24 cellular contexts compared by ENCODE assay signal in the genomic region with DNA sequence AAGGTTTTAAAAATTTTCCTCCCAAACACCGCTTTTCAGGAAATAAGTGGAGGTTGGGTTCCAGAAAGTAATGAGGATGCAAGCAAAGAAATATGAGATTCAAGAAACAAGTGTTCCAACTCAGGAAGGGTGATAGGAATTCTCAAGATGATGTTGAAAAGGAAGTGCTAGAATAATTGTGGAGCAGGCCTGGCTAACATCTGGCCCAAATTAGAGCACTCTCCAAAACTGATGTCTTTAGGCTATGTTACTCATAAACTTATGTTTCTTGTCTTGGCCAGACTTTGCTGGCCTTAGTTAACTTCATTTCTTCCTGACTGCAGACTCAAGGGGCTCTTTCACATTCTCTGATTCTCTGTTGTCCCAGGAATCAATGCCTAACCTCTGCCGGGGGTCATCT.
A peak's percentile ranks its signal among the peaks of the same experiment; 100 is the strongest.
DNase-seq lines count a peak whose midpoint lies in the region; TF ChIP-seq lines count a peak whose summit lies in the region.
"Had no signal": no experiment of that assay in that cellular context is flagged by ENCODE, and none has a peak within 500 bp of the region (broad histone marks: within the 10 kb centered on the region; RNA-seq: fewer than 3 reads in every experiment).

No MANE protein-coding gene starts in this region.

- no peaks in the 10 kb centered on the region for H3K36me3 Mint-ChIP-seq in type B pancreatic cell
- H3K36me3 Mint-ChIP-seq: CD8-positive, alpha-beta memory T cell; stimulated activated naive B cell treated with anti-CD40 and anti-IgM and Interleukin-4, amounts not matched to agents 10 μg/mL and 1 μg/mL and 100 μg/mL, for 72 hours had no signal

- no peak overlapping the region for H3K4me2 ChIP-seq in SK-N-SH

- no peak overlapping the region for H2AFZ ChIP-seq in SK-N-SH (ENCODE audit: low read depth)

- no peak for TF ChIP-seq CTCF in AG04449 (IDR thresholded peaks at IDR 0.05; ENCODE audit: insufficient read depth, low read length, missing control alignments)
- no peak for TF ChIP-seq CTCF in SK-N-SH (IDR thresholded peaks at IDR 0.05)
- no peak for TF ChIP-seq CTCF in type B pancreatic cell (conservative IDR thresholded peaks at IDR 0.05)

- H3K79me2 ChIP-seq in SK-N-SH (ENCODE audit: insufficient read depth), result no peaks in the 10 kb centered on the region

- POLR2A ChIA-PET in AG04449 (lab: Yijun Ruan, JAX), result no interaction called here
- POLR2A ChIA-PET in SK-N-SH (lab: Yijun Ruan, JAX), result no interaction called here

- 96% methylated on average over 2 of the region's 2 CpGs for WGBS in SK-N-SH (ENCODE audit: low lambda C conversion rate)

- H3K27me3 Mint-ChIP-seq in type B pancreatic cell, result no peaks in the 10 kb centered on the region
- H3K27me3 Mint-ChIP-seq: B cell; central memory CD8-positive, alpha-beta T cell; stimulated activated naive B cell treated with anti-CD40 and anti-IgM and Interleukin-4, amounts not matched to agents 10 μg/mL and 1 μg/mL and 100 μg/mL, for 72 hours had no signal

- peak; percentile 10 for DNase-seq in AG04449 (ENCODE audit: low read depth, low spot score)
- peak; percentile 45 for DNase-seq in GM04503 (ENCODE audit: low read depth)
- no peak for DNase-seq in SK-N-SH
- DNase-seq in fibroblast of the conjunctiva (ENCODE audit: low read depth), result peak; percentile 66
- DNase-seq in type B pancreatic cell (ENCODE audit: extremely low spot score, unreplicated experiment), result no peak
- DNase-seq in activated T-cell treated with anti-CD3 and anti-CD28 coated beads, Interleukin-2, amount 50 U/mL, for 1 hour, result no peak
- DNase-seq in LoVo (ENCODE audit: low spot score), result no peak
- no peak for DNase-seq in activated T-cell treated with anti-CD3 and anti-CD28 coated beads, Interleukin-2, amount 50 U/mL, for 48 hours
- DNase-seq: activated CD4-positive, CD25-positive, alpha-beta regulatory T cell; activated naive CD4-positive, alpha-beta T cell; activated T-cell treated with anti-CD3 and anti-CD28 coated beads, Interleukin-2, amount 50 U/mL, for 4 hours; CD8-positive, alpha-beta memory T cell; DMS 273 treated with DMSO at 0.1 percent for 48 hours; NCI-H1048; NCI-H446 treated with DMSO at 0.1 percent for 48 hours; stimulated activated naive B cell treated with anti-CD40 and anti-IgM and Interleukin-4, amounts not matched to agents 10 μg/mL and 1 μg/mL and 100 μg/mL, for 72 hours had no signal

- H3K27ac Mint-ChIP-seq in type B pancreatic cell, result no peak overlapping the region
- H3K27ac Mint-ChIP-seq: B cell; CD8-positive, alpha-beta memory T cell; stimulated activated naive B cell treated with anti-CD40 and anti-IgM and Interleukin-4, amounts not matched to agents 10 μg/mL and 1 μg/mL and 100 μg/mL, for 72 hours; T-helper 1 cell treated with Interleukin-12 subunit alpha and Interleukin-12 subunit beta and Interleukin-4 antibody, amounts not matched to agents 30 μg/mL and 1 μg/mL, for 36 hours had no signal

- CTCF ChIA-PET in AG04449 (lab: Yijun Ruan, JAX) (no interaction called here), SK-N-SH (lab: Yijun Ruan, JAX) (no interaction called here)

- peaks cover 0 to 4% of the 10 kb centered on the region in 2 experiments; a peak in 2 of 4 replicates for H3K4me1 ChIP-seq in SK-N-SH (ENCODE audit: control insufficient read depth in 1 of 2, insufficient read depth in 2 of 2, low read depth in 1 of 2, low read length in 1 of 2)
- H3K4me1 ChIP-seq: SJSA1 had no signal

- no peak overlapping the region for H3K4me3 Mint-ChIP-seq in type B pancreatic cell
- H3K4me3 Mint-ChIP-seq: activated T-cell treated with anti-CD3 and anti-CD28 coated beads, Interleukin-2, amount 50 U/mL, for 4 hours; B cell; CD8-positive, alpha-beta memory T cell; central memory CD8-positive, alpha-beta T cell; neural crest cell; stimulated activated naive B cell treated with anti-CD40 and anti-IgM and Interleukin-4, amounts not matched to agents 10 μg/mL and 1 μg/mL and 100 μg/mL, for 72 hours; T-helper 1 cell treated with Interleukin-12 subunit alpha and Interleukin-12 subunit beta and Interleukin-4 antibody, amounts not matched to agents 30 μg/mL and 1 μg/mL, for 36 hours had no signal

- TF ChIP-seq RAD21 in SK-N-SH (IDR thresholded peaks at IDR 0.05; ENCODE audit: low read length), result no peak

- no peak for TF ChIP-seq EP300 in SK-N-SH (IDR thresholded peaks at IDR 0.05; ENCODE audit: borderline replicate concordance in 1 of 2, low read depth in 1 of 2, low read length in 1 of 2)

- H3K4me3 ChIP-seq in AG04449 (ENCODE audit: low read depth, low read length), result no peak overlapping the region
- H3K4me3 ChIP-seq in SK-N-SH (ENCODE audit: low read depth in 2 of 2, low read length in 1 of 2), result no peak overlapping the region
- H3K4me3 ChIP-seq: esophagus muscularis mucosa, SJSA1, skin epidermis had no signal

- no peaks in the 10 kb centered on the region for H3K9me2 ChIP-seq in SK-N-SH

- no peak overlapping the region for H3K9ac ChIP-seq in SK-N-SH

- H3F3A ChIP-seq in SK-N-SH (replicated peaks; ENCODE audit: insufficient read depth), result peaks cover 6% of the 10 kb centered on the region

- no peaks in the 10 kb centered on the region for H3K4me1 Mint-ChIP-seq in type B pancreatic cell (ENCODE audit: unreplicated experiment)
- H3K4me1 Mint-ChIP-seq: B cell; CD8-positive, alpha-beta memory T cell; central memory CD8-positive, alpha-beta T cell; neural crest cell; stimulated activated naive B cell treated with anti-CD40 and anti-IgM and Interleukin-4, amounts not matched to agents 10 μg/mL and 1 μg/mL and 100 μg/mL, for 72 hours had no signal

- peak overlapping the region in 1 of 2 experiments; percentile 28; a peak in 1 of 4 replicates for H3K27ac ChIP-seq in SK-N-SH (ENCODE audit: low read depth in 2 of 2, low read length in 1 of 2)
- H3K27ac ChIP-seq: 22Rv1, esophagus muscularis mucosa, SJSA1 had no signal

- H4K20me1 ChIP-seq in SK-N-SH (ENCODE audit: insufficient read depth), result no peaks in the 10 kb centered on the region

- no peaks in the 10 kb centered on the region for H3K9me3 Mint-ChIP-seq in type B pancreatic cell
- H3K9me3 Mint-ChIP-seq: activated T-cell treated with anti-CD3 and anti-CD28 coated beads, Interleukin-2, amount 50 U/mL, for 4 hours; CD8-positive, alpha-beta memory T cell; central memory CD8-positive, alpha-beta T cell; stimulated activated naive B cell treated with anti-CD40 and anti-IgM and Interleukin-4, amounts not matched to agents 10 μg/mL and 1 μg/mL and 100 μg/mL, for 72 hours; T-helper 1 cell treated with Interleukin-12 subunit alpha and Interleukin-12 subunit beta and Interleukin-4 antibody, amounts not matched to agents 30 μg/mL and 1 μg/mL, for 36 hours had no signal

- no peaks in the 10 kb centered on the region for H3K36me3 ChIP-seq in SK-N-SH (replicated peaks in 1 of 2; ENCODE audit: control insufficient read depth in 1 of 2, insufficient read depth in 2 of 2, low read length in 1 of 2)
- H3K36me3 ChIP-seq: esophagus muscularis mucosa, SJSA1 had no signal

- no peaks in the 10 kb centered on the region for H3K27me3 ChIP-seq in SK-N-SH (ENCODE audit: insufficient read depth)
- H3K27me3 ChIP-seq: esophagus muscularis mucosa, SJSA1 had no signal

- peaks cover 6% of the 10 kb centered on the region; the same call in 1 of the 2 replicates for H3K9me3 ChIP-seq in SK-N-SH
- H3K9me3 ChIP-seq: esophagus muscularis mucosa, SJSA1 had no signal

TF ChIP-seq in SK-N-SH, 30 proteins besides CTCF, POLR2A, EP300 and RAD21:
- TF ChIP-seq SMC3 (IDR thresholded peaks at IDR 0.05; ENCODE audit: low read depth, low read length) (no peak), TCF12 (IDR thresholded peaks at IDR 0.05) (peak; percentile 75)
- TF ChIP-seq, protein P1, sequence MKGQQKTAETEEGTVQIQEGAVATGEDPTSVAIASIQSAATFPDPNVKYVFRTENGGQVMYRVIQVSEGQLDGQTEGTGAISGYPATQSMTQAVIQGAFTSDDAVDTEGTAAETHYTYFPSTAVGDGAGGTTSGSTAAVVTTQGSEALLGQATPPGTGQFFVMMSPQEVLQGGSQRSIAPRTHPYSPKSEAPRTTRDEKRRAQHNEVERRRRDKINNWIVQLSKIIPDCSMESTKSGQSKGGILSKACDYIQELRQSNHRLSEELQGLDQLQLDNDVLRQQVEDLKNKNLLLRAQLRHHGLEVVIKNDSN (IDR thresholded peaks at IDR 0.05; ENCODE audit: borderline replicate concordance, low read depth), result no peak
- TF ChIP-seq, protein P2, sequence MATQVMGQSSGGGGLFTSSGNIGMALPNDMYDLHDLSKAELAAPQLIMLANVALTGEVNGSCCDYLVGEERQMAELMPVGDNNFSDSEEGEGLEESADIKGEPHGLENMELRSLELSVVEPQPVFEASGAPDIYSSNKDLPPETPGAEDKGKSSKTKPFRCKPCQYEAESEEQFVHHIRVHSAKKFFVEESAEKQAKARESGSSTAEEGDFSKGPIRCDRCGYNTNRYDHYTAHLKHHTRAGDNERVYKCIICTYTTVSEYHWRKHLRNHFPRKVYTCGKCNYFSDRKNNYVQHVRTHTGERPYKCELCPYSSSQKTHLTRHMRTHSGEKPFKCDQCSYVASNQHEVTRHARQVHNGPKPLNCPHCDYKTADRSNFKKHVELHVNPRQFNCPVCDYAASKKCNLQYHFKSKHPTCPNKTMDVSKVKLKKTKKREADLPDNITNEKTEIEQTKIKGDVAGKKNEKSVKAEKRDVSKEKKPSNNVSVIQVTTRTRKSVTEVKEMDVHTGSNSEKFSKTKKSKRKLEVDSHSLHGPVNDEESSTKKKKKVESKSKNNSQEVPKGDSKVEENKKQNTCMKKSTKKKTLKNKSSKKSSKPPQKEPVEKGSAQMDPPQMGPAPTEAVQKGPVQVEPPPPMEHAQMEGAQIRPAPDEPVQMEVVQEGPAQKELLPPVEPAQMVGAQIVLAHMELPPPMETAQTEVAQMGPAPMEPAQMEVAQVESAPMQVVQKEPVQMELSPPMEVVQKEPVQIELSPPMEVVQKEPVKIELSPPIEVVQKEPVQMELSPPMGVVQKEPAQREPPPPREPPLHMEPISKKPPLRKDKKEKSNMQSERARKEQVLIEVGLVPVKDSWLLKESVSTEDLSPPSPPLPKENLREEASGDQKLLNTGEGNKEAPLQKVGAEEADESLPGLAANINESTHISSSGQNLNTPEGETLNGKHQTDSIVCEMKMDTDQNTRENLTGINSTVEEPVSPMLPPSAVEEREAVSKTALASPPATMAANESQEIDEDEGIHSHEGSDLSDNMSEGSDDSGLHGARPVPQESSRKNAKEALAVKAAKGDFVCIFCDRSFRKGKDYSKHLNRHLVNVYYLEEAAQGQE (IDR thresholded peaks at IDR 0.05; ENCODE audit: low read depth, low read length), result no peak

Comparison
In these comparisons a context has a peak if more than half of its experiments do, and no peak if none do; other contexts are left out.
1. DNase-seq: peak in AG04449 (single experiment), GM04503 (single experiment) and fibroblast of the conjunctiva (single experiment); none in SK-N-SH (single experiment), type B pancreatic cell (single experiment), activated T-cell treated with anti-CD3 and anti-CD28 coated beads, Interleukin-2, amount 50 U/mL, for 1 hour (single experiment), LoVo (single experiment) and activated T-cell treated with anti-CD3 and anti-CD28 coated beads, Interleukin-2, amount 50 U/mL, for 48 hours (0 of 2).